6 cellular contexts compared by ENCODE assay signal in genomic region chr19:57499332-57499679, GRCh38. TPM values are rescaled to one million over a fixed set of nuclear protein-coding genes. Genes with fewer than 3 reads are reported as not detected.
DNase-seq lines count a peak whose midpoint lies in the region; ATAC-seq and TF ChIP-seq lines count a peak whose summit lies in the region.
"Not testable (repeated sequence)": the region's sequence is repeated elsewhere in the genome, so short reads cannot be mapped to it uniquely, and the experiment has no call there.

No MANE protein-coding gene starts in this region.

- peak overlapping the region; percentile 59 to 69; a peak in 4 of 5 replicates for H3K4me3 Mint-ChIP-seq in H9
- H3K4me3 Mint-ChIP-seq in T-helper 2 cell treated with Interferon-gamma antibody and Interleukin-4, amounts not matched to agents 5 μg/mL and 100 μg/mL, for 36 hours = peak overlapping the region; percentile 85
- H3K4me3 Mint-ChIP-seq in neural progenitor cell = peak overlapping the region; percentile 84
- H3K4me3 Mint-ChIP-seq in type B pancreatic cell = peak overlapping the region; percentile 88

- H3F3A ChIP-seq in neural progenitor cell (ENCODE audit: low read depth) = not testable (repeated sequence)

- H3K27me3 ChIP-seq in H9 (ENCODE audit: insufficient read depth, low read length); esophagus muscularis mucosa; neural progenitor cell: not testable (repeated sequence)

- not testable (repeated sequence) for TF ChIP-seq EP300 in esophagus muscularis mucosa (IDR thresholded peaks at IDR 0.05)

- not testable (repeated sequence) for H2BK120ac ChIP-seq in H9 (ENCODE audit: low read depth, low read length, poor library complexity, severe bottlenecking)

- not testable (repeated sequence) for H3K79me1 ChIP-seq in H9 (ENCODE audit: insufficient read depth, low read depth, low read length, poor library complexity, severe bottlenecking)

- not testable (repeated sequence) for H2BK12ac ChIP-seq in H9 (ENCODE audit: insufficient read length, low read depth, low read length)

- not testable (repeated sequence) for H3K9me3 ChIP-seq in H9 (ENCODE audit: control insufficient read depth, low read depth, low read length); neural progenitor cell (ENCODE audit: low read depth)
- peaks cover 0 to 22% (median 10%) of the 10 kb centered on the region in 4 donors for H3K9me3 ChIP-seq in esophagus muscularis mucosa

- H3K56ac ChIP-seq in H9 (ENCODE audit: insufficient read length, low read depth, low read length) = not testable (repeated sequence)

- not testable (repeated sequence) for H3K23me2 ChIP-seq in H9 (ENCODE audit: insufficient read length, low read depth, low read length, poor library complexity, severe bottlenecking)

- not testable (repeated sequence) for H2BK15ac ChIP-seq in H9 (ENCODE audit: low read depth, low read length)

- H3K18ac ChIP-seq in H9 (ENCODE audit: insufficient read length, low read depth, low read length) = not testable (repeated sequence)

- peaks cover 6 to 29% (median 14%) of the 10 kb centered on the region in 4 donors for H3K36me3 ChIP-seq in esophagus muscularis mucosa
- H3K36me3 ChIP-seq in neural progenitor cell = not testable (repeated sequence)

- intact Hi-C loops in esophagus muscularis mucosa (cut with DNase I) = not testable (repeated sequence)

- H2AFZ ChIP-seq in H9 (ENCODE audit: low read length) = not testable (repeated sequence)
- H2AFZ ChIP-seq in neural progenitor cell (replicated peaks) = peak overlapping the region; percentile 55

- not testable (repeated sequence) for TF ChIP-seq POLR2A in esophagus muscularis mucosa (IDR thresholded peaks at IDR 0.05; ENCODE audit: low read depth)

- not testable (repeated sequence) for H4K91ac ChIP-seq in H9 (ENCODE audit: insufficient read length, low read depth, low read length)

- H3K4ac ChIP-seq in H9 (ENCODE audit: low read depth, low read length) = not testable (repeated sequence)

- H2BK20ac ChIP-seq in H9 (ENCODE audit: low read depth, low read length, poor library complexity, severe bottlenecking) = not testable (repeated sequence)

- not testable (repeated sequence) for H3K79me2 ChIP-seq in H9 (ENCODE audit: insufficient read depth, low read length)
- peaks cover 28% of the 10 kb centered on the region for H3K79me2 ChIP-seq in neural progenitor cell (ENCODE audit: low read depth)

- not testable (repeated sequence) for H3K9ac ChIP-seq in H9 (ENCODE audit: extremely low read depth, insufficient read length, low read length); neural progenitor cell

- not testable (repeated sequence) for H3K4me2 ChIP-seq in H9 (ENCODE audit: insufficient read depth, insufficient read length, low read length)
- H3K4me2 ChIP-seq in neural progenitor cell = peak overlapping the region; percentile 69

- not testable (repeated sequence) for H3K4me1 Mint-ChIP-seq in H9, neural progenitor cell
- peaks cover 16% of the 10 kb centered on the region for H3K4me1 Mint-ChIP-seq in T-helper 2 cell treated with Interferon-gamma antibody and Interleukin-4, amounts not matched to agents 5 μg/mL and 100 μg/mL, for 36 hours (ENCODE audit: low read depth)
- H3K4me1 Mint-ChIP-seq in type B pancreatic cell (ENCODE audit: unreplicated experiment) = peaks cover 16% of the 10 kb centered on the region

- H3K36me3 Mint-ChIP-seq in H9 (ENCODE audit: insufficient read depth in 1 of 3, low read depth in 3 of 3) = peaks cover 39 to 49% (median 46%) of the 10 kb centered on the region in 3 experiments
- H3K36me3 Mint-ChIP-seq in T-helper 2 cell treated with Interferon-gamma antibody and Interleukin-4, amounts not matched to agents 5 μg/mL and 100 μg/mL, for 36 hours (ENCODE audit: low read depth) = peaks cover 53% of the 10 kb centered on the region
- H3K36me3 Mint-ChIP-seq in activated naive CD4-positive, alpha-beta T cell treated with anti-CD3 and anti-CD28 coated beads, Interleukin-2, amount 50 U/mL, for 72 hours = peaks cover 62 to 70% of the 10 kb centered on the region in 2 donors
- peaks cover 53% of the 10 kb centered on the region for H3K36me3 Mint-ChIP-seq in neural progenitor cell
- peaks cover 49% of the 10 kb centered on the region for H3K36me3 Mint-ChIP-seq in type B pancreatic cell

- H3K4me3 ChIP-seq in esophagus muscularis mucosa (peak overlapping the region; percentile 76 to 89 (median 81)), neural progenitor cell (peak overlapping the region; percentile 84)

- H4K5ac ChIP-seq in H9 (ENCODE audit: insufficient read length, low read depth, low read length) = not testable (repeated sequence)

- not testable (repeated sequence) for ATAC-seq in activated naive CD4-positive, alpha-beta T cell treated with anti-CD3 and anti-CD28 coated beads, Interleukin-2, amount 50 U/mL, for 72 hours

- H3K27me3 Mint-ChIP-seq in H9 (ENCODE audit: low read depth); T-helper 2 cell treated with Interferon-gamma antibody and Interleukin-4, amounts not matched to agents 5 μg/mL and 100 μg/mL, for 36 hours (ENCODE audit: low read depth); neural progenitor cell (ENCODE audit: insufficient read depth, low read depth); type B pancreatic cell: not testable (repeated sequence)

- not testable (repeated sequence) for H2AK5ac ChIP-seq in H9 (ENCODE audit: insufficient read length, low read length)

- not testable (repeated sequence) for H3K27ac Mint-ChIP-seq in H9, neural progenitor cell
- peak overlapping the region; percentile 87 for H3K27ac Mint-ChIP-seq in T-helper 2 cell treated with Interferon-gamma antibody and Interleukin-4, amounts not matched to agents 5 μg/mL and 100 μg/mL, for 36 hours
- peak overlapping the region; percentile 86 to 96 for H3K27ac Mint-ChIP-seq in activated naive CD4-positive, alpha-beta T cell treated with anti-CD3 and anti-CD28 coated beads, Interleukin-2, amount 50 U/mL, for 72 hours
- H3K27ac Mint-ChIP-seq in type B pancreatic cell = peak overlapping the region; percentile 39

- H2BK5ac ChIP-seq in H9 (ENCODE audit: insufficient read length, low read length) = not testable (repeated sequence)

- H3K4me1 ChIP-seq in H9 (ENCODE audit: insufficient read depth, low read length); neural progenitor cell: not testable (repeated sequence)
- H3K4me1 ChIP-seq in esophagus muscularis mucosa = peaks cover 7 to 15% (median 11%) of the 10 kb centered on the region in 4 donors

- not testable (repeated sequence) for H3K23ac ChIP-seq in H9 (ENCODE audit: insufficient read length, low read depth, low read length)

- H3K14ac ChIP-seq in H9 (ENCODE audit: insufficient read depth, low read length) = not testable (repeated sequence)

- not testable (repeated sequence) for TF ChIP-seq CTCF in H9 (conservative IDR thresholded peaks at IDR 0.05); esophagus muscularis mucosa (IDR thresholded peaks at IDR 0.05); neural progenitor cell (IDR thresholded peaks at IDR 0.05); type B pancreatic cell (conservative IDR thresholded peaks at IDR 0.05)

- H4K8ac ChIP-seq in H9 (replicated peaks; ENCODE audit: insufficient read length, low read depth, low read length) = not testable (repeated sequence)

- not testable (repeated sequence) for DNase-seq in H9; T-helper 2 cell treated with Interferon-gamma antibody and Interleukin-4, amounts not matched to agents 5 μg/mL and 100 μg/mL, for 36 hours (ENCODE audit: low spot score); activated naive CD4-positive, alpha-beta T cell treated with anti-CD3 and anti-CD28 coated beads, Interleukin-2, amount 50 U/mL, for 72 hours (ENCODE audit: low spot score in 2 of 2); esophagus muscularis mucosa (ENCODE audit: extremely low spot score); neural progenitor cell (ENCODE audit: low spot score); type B pancreatic cell (ENCODE audit: extremely low spot score, unreplicated experiment)

- H3K9me3 Mint-ChIP-seq in H9 (peaks cover 14 to 43% of the 10 kb centered on the region in 2 experiments), neural progenitor cell (peaks cover 59% of the 10 kb centered on the region), type B pancreatic cell (peaks cover 30% of the 10 kb centered on the region)
- peaks cover 70% of the 10 kb centered on the region for H3K9me3 Mint-ChIP-seq in T-helper 2 cell treated with Interferon-gamma antibody and Interleukin-4, amounts not matched to agents 5 μg/mL and 100 μg/mL, for 36 hours
- H3K9me3 Mint-ChIP-seq in activated naive CD4-positive, alpha-beta T cell treated with anti-CD3 and anti-CD28 coated beads, Interleukin-2, amount 50 U/mL, for 72 hours = peaks cover 37 to 41% of the 10 kb centered on the region in 2 donors

- H3T11ph ChIP-seq in H9 (ENCODE audit: low read length) = not testable (repeated sequence)

- not testable (repeated sequence) for H3K27ac ChIP-seq in H9 (ENCODE audit: insufficient read length, low read depth, low read length); neural progenitor cell
- peak overlapping the region in 1 of 4 donors; percentile 91 for H3K27ac ChIP-seq in esophagus muscularis mucosa (replicated peaks in 1 of 4)

- H4K20me1 ChIP-seq in H9 (ENCODE audit: control insufficient read depth, insufficient read depth, insufficient read length); neural progenitor cell (ENCODE audit: low read depth): not testable (repeated sequence)

RNA-seq across cellular contexts. Expression of gene ZNF773, which starts 0.4 kb away (rescaled TPM):
- total RNA-seq in H9 (2021) (7.1 and 8.2 TPM in 2 replicates), esophagus muscularis mucosa (10 to 100 TPM in 3 of 4 donors, 1 to 10 TPM in 1; 7.1 to 18.9 (median 16.6) TPM), neural progenitor cell (ENCODE audit: low replicate concordance) (11.8 and 18.0 TPM in 2 replicates), type B pancreatic cell (ENCODE audit: low replicate concordance) (9.6 and 9.8 TPM in 2 replicates)
- total RNA-seq in activated naive CD4-positive, alpha-beta T cell treated with anti-CD3 and anti-CD28 coated beads, Interleukin-2, amount 50 U/mL, for 72 hours = 1 to 10 TPM; 4.2 to 7.0 TPM

RNA-seq across cellular contexts. Expression of gene ZNF419, which starts 11.8 kb away (rescaled TPM):
- 12.8 and 13.4 TPM in 2 replicates for total RNA-seq in H9 (2021)
- total RNA-seq in activated naive CD4-positive, alpha-beta T cell treated with anti-CD3 and anti-CD28 coated beads, Interleukin-2, amount 50 U/mL, for 72 hours = 1 to 10 TPM; 3.7 to 6.8 TPM
- 10 to 100 TPM in 2 of 4 donors, 1 to 10 TPM in 2; 9.3 to 17.8 (median 12.4) TPM for total RNA-seq in esophagus muscularis mucosa
- 25.6 and 30.2 TPM in 2 replicates for total RNA-seq in neural progenitor cell (ENCODE audit: low replicate concordance)
- total RNA-seq in type B pancreatic cell (ENCODE audit: low replicate concordance) = 15.4 and 18.4 TPM in 2 replicates

RNA-seq across cellular contexts. Expression of gene ZNF772, which starts 21.9 kb away (rescaled TPM):
- 11.4 and 14.4 TPM in 2 replicates for total RNA-seq in H9 (2021)
- total RNA-seq in activated naive CD4-positive, alpha-beta T cell treated with anti-CD3 and anti-CD28 coated beads, Interleukin-2, amount 50 U/mL, for 72 hours = 1 to 10 TPM; 4.1 to 7.8 TPM
- total RNA-seq in esophagus muscularis mucosa = 10 to 100 TPM in 1 of 4 donors, 1 to 10 TPM in 3; 7.1 to 11.5 (median 9.0) TPM
- 33.3 and 34.5 TPM in 2 replicates for total RNA-seq in neural progenitor cell (ENCODE audit: low replicate concordance)
- total RNA-seq in type B pancreatic cell (ENCODE audit: low replicate concordance) = 16.6 and 18.0 TPM in 2 replicates

RNA-seq across cellular contexts. Expression of gene ZNF549, which starts 27.9 kb away (rescaled TPM):
- 10.2 and 11.6 TPM in 2 replicates for total RNA-seq in H9 (2021)
- 1 to 10 TPM; 3.7 to 3.9 TPM for total RNA-seq in activated naive CD4-positive, alpha-beta T cell treated with anti-CD3 and anti-CD28 coated beads, Interleukin-2, amount 50 U/mL, for 72 hours
- 1 to 10 TPM; 3.7 to 6.7 (median 6.4) TPM for total RNA-seq in esophagus muscularis mucosa
- total RNA-seq in neural progenitor cell (ENCODE audit: low replicate concordance) = 10.6 and 15.6 TPM in 2 replicates
- total RNA-seq in type B pancreatic cell (ENCODE audit: low replicate concordance) = 8.5 and 9.2 TPM in 2 replicates

RNA-seq across cellular contexts. Expression of gene VN1R1, which starts 42.4 kb away (rescaled TPM):
- total RNA-seq in H9 (2021) (0.53 and 0.74 TPM in 2 replicates), esophagus muscularis mucosa (1 to 10 TPM in 3 of 4 donors, under 1 TPM in 1; 0.65 to 1.8 (median 1.3) TPM), neural progenitor cell (ENCODE audit: low replicate concordance) (1.7 and 4.4 TPM in 2 replicates), type B pancreatic cell (ENCODE audit: low replicate concordance) (0.94 and 1.6 TPM in 2 replicates)
- under 1 TPM; 0.14 to 0.36 TPM for total RNA-seq in activated naive CD4-positive, alpha-beta T cell treated with anti-CD3 and anti-CD28 coated beads, Interleukin-2, amount 50 U/mL, for 72 hours
